In genomic region chr12:124842073-124842749, GRCh38 we compare ENCODE assay signal across 2 cellular contexts.
TF ChIP-seq lines count a peak whose summit lies in the region.

No MANE protein-coding gene starts in this region.

TF ChIP-seq in HEK293, 187 proteins besides CTCF, POLR2A, EP300 and RAD21 (continued from another document):
- no peak; the same call in 1 of the 2 replicates for TF ChIP-seq ZBTB17 (tag by site-specific recombination; IDR thresholded peaks at IDR 0.05)
- no peak for TF ChIP-seq ZSCAN18 (tag by site-specific recombination; IDR thresholded peaks at IDR 0.05)
- no peak for TF ChIP-seq ZNF138 (tag by site-specific recombination; IDR thresholded peaks at IDR 0.05; ENCODE audit: borderline replicate concordance)
- TF ChIP-seq SALL2 (tag by site-specific recombination; IDR thresholded peaks at IDR 0.05; ENCODE audit: borderline replicate concordance): no peak
- no peak for TF ChIP-seq ZBTB49 (tag by site-specific recombination; IDR thresholded peaks at IDR 0.05; ENCODE audit: low read depth)
- TF ChIP-seq ZNF121 (tag by site-specific recombination; IDR thresholded peaks at IDR 0.05): no peak
- no peak for TF ChIP-seq ZNF664 (tag by site-specific recombination; IDR thresholded peaks at IDR 0.05)
- TF ChIP-seq ZNF416 (tag by site-specific recombination; IDR thresholded peaks at IDR 0.05): no peak
- no peak for TF ChIP-seq ZNF221 (tag by site-specific recombination; IDR thresholded peaks at IDR 0.05; ENCODE audit: borderline replicate concordance)
- TF ChIP-seq ZBTB20 (tag by site-specific recombination; IDR thresholded peaks at IDR 0.05): no peak
- TF ChIP-seq ZNF23 (tag by site-specific recombination; IDR thresholded peaks at IDR 0.05; ENCODE audit: borderline replicate concordance): no peak
- TF ChIP-seq HOXC10 (CRISPR knock-in tag; IDR thresholded peaks at IDR 0.05): no peak
- TF ChIP-seq ZNF639 (tag by site-specific recombination; IDR thresholded peaks at IDR 0.05): no peak
TF ChIP-seq in HEK293: peak in this region for 0.

TF ChIP-seq in HepG2, 621 proteins besides CTCF, POLR2A, EP300 and RAD21 (continued from another document):
- TF ChIP-seq ZFP91 (CRISPR knock-in tag; IDR thresholded peaks at IDR 0.05; ENCODE audit: borderline replicate concordance) (0 out of 2 replicates have a peak, but pooled peaks have one; percentile 6), ZFY (CRISPR knock-in tag; IDR thresholded peaks at IDR 0.05) (0 out of 2 replicates have a peak, but pooled peaks have one; percentile 33), ZNF510 (CRISPR knock-in tag; IDR thresholded peaks at IDR 0.05; ENCODE audit: low read depth) (no peak), ZSCAN30 (CRISPR knock-in tag; IDR thresholded peaks at IDR 0.05) (no peak), YY1 (IDR thresholded peaks at IDR 0.05; ENCODE audit: insufficient read depth, insufficient replicate concordance, low read depth, low read length) (no peak), RFXANK (CRISPR knock-in tag; IDR thresholded peaks at IDR 0.05) (no peak), CREB1 (IDR thresholded peaks at IDR 0.05) (no peak), CREB1 (CRISPR knock-in tag; IDR thresholded peaks at IDR 0.05) (no peak), ZNF777 (CRISPR knock-in tag; IDR thresholded peaks at IDR 0.05) (no peak), HNRNPL (IDR thresholded peaks at IDR 0.05; ENCODE audit: low read depth, low read length) (0 out of 2 replicates have a peak, but pooled peaks have one; percentile 25), ZNF687 (CRISPR knock-in tag; IDR thresholded peaks at IDR 0.05) (peak; percentile 58), ZNF891 (CRISPR knock-in tag; IDR thresholded peaks at IDR 0.05) (0 out of 2 replicates have a peak, but pooled peaks have one; percentile 32)
